ENCODE assay signal across 16 cellular contexts in genomic region chr3:150256336-150256735, GRCh38.
A peak's percentile ranks its signal among the peaks of the same experiment; 100 is the strongest.
DNase-seq lines count a peak whose midpoint lies in the region; TF ChIP-seq lines count a peak whose summit lies in the region.
"Had no signal": no experiment of that assay in that cellular context is flagged by ENCODE, and none has a peak within 500 bp of the region (broad histone marks: within the 10 kb centered on the region; RNA-seq: fewer than 3 reads in every experiment).

No MANE protein-coding gene starts in this region.

- H3K27ac ChIP-seq in A673 (ENCODE audit: low read depth, low read length, poor library complexity, severe bottlenecking) (peak overlapping the region; percentile 22), SU-DHL-6 (ENCODE audit: low read depth, low read length) (no peak overlapping the region), layer of hippocampus (ENCODE audit: low read depth, low read length) (peak overlapping the region; percentile 30), neuronal stem cell (replicated peaks; ENCODE audit: low read length) (no peak overlapping the region)
- H3K27ac ChIP-seq: A549 had no signal

- H3K4me3 Mint-ChIP-seq in activated CD4-positive, alpha-beta memory T cell treated with anti-CD3 and anti-CD28 coated beads, Interleukin-2, amount 10 ng/mL, durations not matched to agents 7 days and 5 days, result no peak overlapping the region

- H3K4me1 ChIP-seq in A673 (ENCODE audit: insufficient read depth, low read length, poor library complexity, severe bottlenecking) (peaks cover 10% of the 10 kb centered on the region), neuronal stem cell (ENCODE audit: control insufficient read depth in 2 of 2, insufficient read depth in 1 of 2, low read depth in 1 of 2, low read length in 2 of 2) (peaks cover 6 to 13% of the 10 kb centered on the region in 2 donors)

- BruUV-seq in A673 (replicated peaks; lab: Mats Ljungman, UMichigan), result no TSS peak

- H2BK120ac ChIP-seq in neuronal stem cell (ENCODE audit: low read depth, low read length), result no peak overlapping the region

- no peak overlapping the region for H3K27ac Mint-ChIP-seq in activated CD4-positive, alpha-beta memory T cell treated with anti-CD3 and anti-CD28 coated beads, Interleukin-2, amount 10 ng/mL, durations not matched to agents 7 days and 5 days

- H3K79me2 ChIP-seq in SU-DHL-6 (ENCODE audit: insufficient read depth, low read length), result no peaks in the 10 kb centered on the region

- H3K9me2 ChIP-seq in SU-DHL-6 (replicated peaks; ENCODE audit: insufficient read depth, low read length), result no peaks in the 10 kb centered on the region

- no peak overlapping the region for H4K8ac ChIP-seq in neuronal stem cell (ENCODE audit: low read depth, low read length)

- H3F3A ChIP-seq in SU-DHL-6 (ENCODE audit: insufficient read depth), result no peaks in the 10 kb centered on the region

- H3K27me3 ChIP-seq in A673 (replicated peaks; ENCODE audit: insufficient read depth, low read depth, low read length, poor library complexity), result no peaks in the 10 kb centered on the region
- 0 out of 2 replicates have a peak, but pooled peaks cover 2% of the 10 kb centered on the region for H3K27me3 ChIP-seq in SU-DHL-6 (ENCODE audit: low read length)
- H3K27me3 ChIP-seq in layer of hippocampus (ENCODE audit: control insufficient read depth, insufficient read depth, low read length), result no peaks in the 10 kb centered on the region
- H3K27me3 ChIP-seq in neuronal stem cell (ENCODE audit: control insufficient read depth in 3 of 3, insufficient read depth in 3 of 3, low read depth in 1 of 3, low read length in 3 of 3), result no peaks in the 10 kb centered on the region

- H3K4me3 ChIP-seq in A673 (ENCODE audit: low read depth, low read length, poor library complexity, severe bottlenecking) (no peak overlapping the region), SU-DHL-6 (ENCODE audit: insufficient read depth, low read length, poor library complexity, severe bottlenecking) (no peak overlapping the region), neuronal stem cell (ENCODE audit: low read length in 2 of 2) (no peak overlapping the region)
- H3K4me3 ChIP-seq: A549, HAP-1 had no signal

- H2AFZ ChIP-seq in SU-DHL-6 (ENCODE audit: low read depth, low read length, severe bottlenecking), result peak overlapping the region; percentile 25
- H2AFZ ChIP-seq in neuronal stem cell (ENCODE audit: low read length), result peak overlapping the region; percentile 74

- TF ChIP-seq CTCF in A673 (conservative IDR thresholded peaks at IDR 0.05; ENCODE audit: low read depth, low read length), result no peak
- no peak for TF ChIP-seq CTCF in SU-DHL-6 (IDR thresholded peaks at IDR 0.05; ENCODE audit: insufficient read depth, low read length, poor library complexity, severe bottlenecking)

- no CpG with 5 or more reads among the region's 2 CpGs for WGBS in neuronal stem cell (ENCODE audit: extremely low coverage in 2 of 2, insufficient read length in 2 of 2, insufficient replicate concordance in 1 of 2), 2 donors

- H3K9ac ChIP-seq in SU-DHL-6 (ENCODE audit: low read length) (no peak overlapping the region), neuronal stem cell (ENCODE audit: low read depth, low read length, poor library complexity) (no peak overlapping the region)

- DNase-seq in A673 (ENCODE audit: low spot score) (no peak), neuronal stem cell (ENCODE audit: low spot score) (no peak), HuH-7.5 (ENCODE audit: low spot score) (no peak), NCI-H446 treated with DMSO at 0.1 percent for 48 hours (lab: John Stamatoyannopoulos, UW) (no peak), SIG-M5 treated with dmso at 0.1 percent for 504 hours (lab: John Stamatoyannopoulos, UW; ENCODE audit: unreplicated experiment) (no peak)
- DNase-seq in activated CD4-positive, alpha-beta memory T cell treated with anti-CD3 and anti-CD28 coated beads, Interleukin-2, amount 10 ng/mL, durations not matched to agents 7 days and 5 days, result no peak
- DNase-seq: Caco-2, Karpas-422, NCI-H187 treated with DMSO at 0.1 percent for 48 hours, NCI-H2171, NCI-H524 had no signal

- H4K20me1 ChIP-seq in SU-DHL-6 (ENCODE audit: low read depth, low read length), result no peaks in the 10 kb centered on the region

- H3K4me1 Mint-ChIP-seq in activated CD4-positive, alpha-beta memory T cell treated with anti-CD3 and anti-CD28 coated beads, Interleukin-2, amount 10 ng/mL, durations not matched to agents 7 days and 5 days, result no peaks in the 10 kb centered on the region

- H2BK15ac ChIP-seq in neuronal stem cell (ENCODE audit: low read length), result no peak overlapping the region

- no peak overlapping the region for H2BK12ac ChIP-seq in neuronal stem cell (ENCODE audit: low read length)

- H4K91ac ChIP-seq in neuronal stem cell (ENCODE audit: low read depth, low read length, poor library complexity), result no peak overlapping the region

- H3K36me3 ChIP-seq in A673 (ENCODE audit: insufficient read depth, low read length, poor library complexity, severe bottlenecking) (no peaks in the 10 kb centered on the region), SU-DHL-6 (ENCODE audit: low read length) (no peaks in the 10 kb centered on the region), neuronal stem cell (replicated peaks in 1 of 2; ENCODE audit: control insufficient read depth in 2 of 2, insufficient read depth in 2 of 2, low read length in 2 of 2) (no peaks in the 10 kb centered on the region)
- H3K36me3 ChIP-seq: HAP-1 had no signal

- H3K9me3 ChIP-seq in A673 (ENCODE audit: low read depth, low read length, poor library complexity, severe bottlenecking), result no peaks in the 10 kb centered on the region
- no peaks in the 10 kb centered on the region for H3K9me3 ChIP-seq in SU-DHL-6 (ENCODE audit: insufficient read depth, low read length)
- H3K9me3 ChIP-seq in neuronal stem cell (replicated peaks in 1 of 2; ENCODE audit: control insufficient read depth in 2 of 2, insufficient read depth in 1 of 2, low read depth in 1 of 2, low read length in 2 of 2), result no peaks in the 10 kb centered on the region
- H3K9me3 ChIP-seq: A549, Caco-2, HAP-1 had no signal

- no peak overlapping the region for H2BK5ac ChIP-seq in neuronal stem cell (ENCODE audit: low read length)

- peaks cover 11% of the 10 kb centered on the region for H3K27me3 Mint-ChIP-seq in activated CD4-positive, alpha-beta memory T cell treated with anti-CD3 and anti-CD28 coated beads, Interleukin-2, amount 10 ng/mL, durations not matched to agents 7 days and 5 days

- H3K4me2 ChIP-seq in SU-DHL-6 (ENCODE audit: low read depth, low read length, poor library complexity, severe bottlenecking) (no peak overlapping the region), neuronal stem cell (ENCODE audit: insufficient read depth, low read length, poor library complexity, severe bottlenecking) (no peak overlapping the region)
- H3K4me2 ChIP-seq: A549 had no signal

- no peaks in the 10 kb centered on the region for H3K79me1 ChIP-seq in neuronal stem cell (ENCODE audit: low read depth, low read length)

- H3K14ac ChIP-seq in neuronal stem cell (ENCODE audit: low read length), result no peak overlapping the region

- no peaks in the 10 kb centered on the region for H3K9me3 Mint-ChIP-seq in activated CD4-positive, alpha-beta memory T cell treated with anti-CD3 and anti-CD28 coated beads, Interleukin-2, amount 10 ng/mL, durations not matched to agents 7 days and 5 days

- no peak overlapping the region for H2AK5ac ChIP-seq in neuronal stem cell (ENCODE audit: low read depth, low read length)

- intact Hi-C loops in A673 (cut with micrococcal nuclease; ENCODE audit: unreplicated experiment), result no loop called here

- CTCF ChIA-PET in A673 (lab: Charles Lee), result no interaction called here
- CTCF ChIA-PET in activated CD4-positive, alpha-beta memory T cell treated with anti-CD3 and anti-CD28 coated beads, Interleukin-2, amount 10 ng/mL, durations not matched to agents 7 days and 5 days (lab: Charles Lee), result no interaction called here

- no peak overlapping the region for H3K18ac ChIP-seq in neuronal stem cell (ENCODE audit: low read length)

- POLR2A ChIA-PET in A673 (lab: Charles Lee; ENCODE audit: low non-redundant PET), result no interaction called here
- POLR2A ChIA-PET in activated CD4-positive, alpha-beta memory T cell treated with anti-CD3 and anti-CD28 coated beads, Interleukin-2, amount 10 ng/mL, durations not matched to agents 7 days and 5 days (lab: Charles Lee), result no interaction called here

- H3K23ac ChIP-seq in neuronal stem cell (ENCODE audit: low read depth, low read length, poor library complexity), result no peak overlapping the region

- no peak overlapping the region for H3K4ac ChIP-seq in neuronal stem cell (ENCODE audit: low read length)

- H3K36me3 Mint-ChIP-seq in activated CD4-positive, alpha-beta memory T cell treated with anti-CD3 and anti-CD28 coated beads, Interleukin-2, amount 10 ng/mL, durations not matched to agents 7 days and 5 days (ENCODE audit: low read depth), result peaks cover 3% of the 10 kb centered on the region
- H3K36me3 Mint-ChIP-seq: CD14-positive monocyte had no signal

Comparison
In these comparisons a context has a peak if more than half of its experiments do, and no peak if none do; other contexts are left out.
1. H3K27ac ChIP-seq: peak in A673 (single experiment) and layer of hippocampus (single experiment); none in SU-DHL-6 (single experiment) and neuronal stem cell (single experiment).